ENCODE assay signal across 1 cellular context in genomic region chr3:46677096-46677702, GRCh38.
TF ChIP-seq lines count a peak whose summit lies in the region.

No MANE protein-coding gene starts in this region.

TF ChIP-seq in SK-N-SH treated with all-trans-retinoic acid at 6 μM for 48 hours, 23 proteins besides CTCF, POLR2A, EP300 and RAD21:
- no peak for TF ChIP-seq TCF4 (CRISPR knock-in tag; IDR thresholded peaks at IDR 0.05; ENCODE audit: borderline replicate concordance)
- TF ChIP-seq, protein P1, sequence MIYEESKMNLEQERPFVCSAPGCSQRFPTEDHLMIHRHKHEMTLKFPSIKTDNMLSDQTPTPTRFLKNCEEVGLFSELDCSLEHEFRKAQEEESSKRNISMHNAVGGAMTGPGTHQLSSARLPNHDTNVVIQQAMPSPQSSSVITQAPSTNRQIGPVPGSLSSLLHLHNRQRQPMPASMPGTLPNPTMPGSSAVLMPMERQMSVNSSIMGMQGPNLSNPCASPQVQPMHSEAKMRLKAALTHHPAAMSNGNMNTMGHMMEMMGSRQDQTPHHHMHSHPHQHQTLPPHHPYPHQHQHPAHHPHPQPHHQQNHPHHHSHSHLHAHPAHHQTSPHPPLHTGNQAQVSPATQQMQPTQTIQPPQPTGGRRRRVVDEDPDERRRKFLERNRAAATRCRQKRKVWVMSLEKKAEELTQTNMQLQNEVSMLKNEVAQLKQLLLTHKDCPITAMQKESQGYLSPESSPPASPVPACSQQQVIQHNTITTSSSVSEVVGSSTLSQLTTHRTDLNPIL (CRISPR knock-in tag; IDR thresholded peaks at IDR 0.05; ENCODE audit: low read depth), result no peak
- no peak for TF ChIP-seq TSHZ2 (CRISPR knock-in tag; IDR thresholded peaks at IDR 0.05)
- no peak for TF ChIP-seq PATZ1 (CRISPR knock-in tag; IDR thresholded peaks at IDR 0.05; ENCODE audit: borderline replicate concordance)
- TF ChIP-seq RARB (CRISPR knock-in tag; IDR thresholded peaks at IDR 0.05), result no peak
- TF ChIP-seq ARNTL (CRISPR knock-in tag; IDR thresholded peaks at IDR 0.05; ENCODE audit: borderline replicate concordance, low read depth), result no peak
- TF ChIP-seq, protein P2, sequence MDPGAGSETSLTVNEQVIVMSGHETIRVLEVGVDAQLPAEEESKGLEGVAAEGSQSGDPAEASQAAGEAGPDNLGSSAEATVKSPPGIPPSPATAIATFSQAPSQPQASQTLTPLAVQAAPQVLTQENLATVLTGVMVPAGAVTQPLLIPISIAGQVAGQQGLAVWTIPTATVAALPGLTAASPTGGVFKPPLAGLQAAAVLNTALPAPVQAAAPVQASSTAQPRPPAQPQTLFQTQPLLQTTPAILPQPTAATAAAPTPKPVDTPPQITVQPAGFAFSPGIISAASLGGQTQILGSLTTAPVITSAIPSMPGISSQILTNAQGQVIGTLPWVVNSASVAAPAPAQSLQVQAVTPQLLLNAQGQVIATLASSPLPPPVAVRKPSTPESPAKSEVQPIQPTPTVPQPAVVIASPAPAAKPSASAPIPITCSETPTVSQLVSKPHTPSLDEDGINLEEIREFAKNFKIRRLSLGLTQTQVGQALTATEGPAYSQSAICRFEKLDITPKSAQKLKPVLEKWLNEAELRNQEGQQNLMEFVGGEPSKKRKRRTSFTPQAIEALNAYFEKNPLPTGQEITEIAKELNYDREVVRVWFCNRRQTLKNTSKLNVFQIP (CRISPR knock-in tag; IDR thresholded peaks at IDR 0.05; ENCODE audit: borderline replicate concordance, low read depth), result no peak
- no peak for TF ChIP-seq TOX (CRISPR knock-in tag; IDR thresholded peaks at IDR 0.05; ENCODE audit: borderline replicate concordance)
- no peak for TF ChIP-seq ZNF565 (CRISPR knock-in tag; conservative IDR thresholded peaks at IDR 0.05; ENCODE audit: low read depth)
- TF ChIP-seq ZNF8 (CRISPR knock-in tag; IDR thresholded peaks at IDR 0.05), result no peak
- no peak for TF ChIP-seq ZC3H10 (CRISPR knock-in tag; IDR thresholded peaks at IDR 0.05)
